ENCODE assay signal across 1 cellular context in genomic region chr12:63779498-63780481, GRCh38.
A peak's percentile ranks its signal among the peaks of the same experiment; 100 is the strongest.
TF ChIP-seq lines count a peak whose summit lies in the region.

TSS of gene RXYLT1 (plus strand) at chr12:63779909. CDS start at chr12:63779961, 52 bp downstream.

TF ChIP-seq in GM12878, 131 proteins besides CTCF, POLR2A, EP300 and RAD21 (continued from another document and continues in another):
- TF ChIP-seq E2F8 (IDR thresholded peaks at IDR 0.05; ENCODE audit: low read depth, partially characterized antibody) (no peak), SREBF1 (IDR thresholded peaks at IDR 0.05; ENCODE audit: low read length) (no peak), E4F1 (IDR thresholded peaks at IDR 0.05; ENCODE audit: borderline replicate concordance, partially characterized antibody) (peak; percentile 74), FOXM1 (IDR thresholded peaks at IDR 0.05; ENCODE audit: low read depth, low read length) (no peak), ELK1 (IDR thresholded peaks at IDR 0.05; ENCODE audit: low read depth, low read length) (peak; percentile 57; the same call in 1 of the 2 replicates), ZNF592 (IDR thresholded peaks at IDR 0.05) (peak; percentile 88; the same call in 1 of the 2 replicates), SMC3 (IDR thresholded peaks at IDR 0.05; ENCODE audit: borderline replicate concordance, low read length) (no peak), PML (IDR thresholded peaks at IDR 0.05; ENCODE audit: low read length) (peak; percentile 93), NKRF (conservative IDR thresholded peaks at IDR 0.05) (peak; percentile 94), FOXK2 (IDR thresholded peaks at IDR 0.05) (no peak), IRF5 (IDR thresholded peaks at IDR 0.05; ENCODE audit: borderline replicate concordance) (peak; percentile 96), SMARCA5 (IDR thresholded peaks at IDR 0.05) (0 out of 2 replicates have a peak, but pooled peaks have one; percentile 50), MEF2B (IDR thresholded peaks at IDR 0.05; ENCODE audit: partially characterized antibody, poor library complexity, severe bottlenecking) (no peak), ZBTB40 (IDR thresholded peaks at IDR 0.05; ENCODE audit: borderline replicate concordance) (peak; percentile 54; the same call in 1 of the 2 replicates), RELB (IDR thresholded peaks at IDR 0.05; ENCODE audit: low read depth) (peak; percentile 11; the same call in 1 of the 2 replicates), SREBF2 (IDR thresholded peaks at IDR 0.05; ENCODE audit: low read length) (no peak), MYB (IDR thresholded peaks at IDR 0.05; ENCODE audit: borderline replicate concordance, low read depth, low read length) (peak; percentile 96), NR2C1 (IDR thresholded peaks at IDR 0.05) (peak; percentile 35; the same call in 1 of the 2 replicates), BRCA1 (IDR thresholded peaks at IDR 0.05; ENCODE audit: low read depth, low read length) (no peak), IRF3 (IDR thresholded peaks at IDR 0.05) (0 out of 2 replicates have a peak, but pooled peaks have one; percentile 33), ZBTB11 (CRISPR knock-in tag; IDR thresholded peaks at IDR 0.05) (peak; percentile 37; the same call in 1 of the 2 replicates), SRF (IDR thresholded peaks at IDR 0.05; ENCODE audit: low read depth in 2 of 2, low read length in 2 of 2) (no peak)
